In genomic region chr7:138186951-138187351, GRCh38 we compare ENCODE assay signal across 12 cellular contexts.
DNase-seq lines count a peak whose midpoint lies in the region; ATAC-seq and TF ChIP-seq lines count a peak whose summit lies in the region.
"Had no signal": no experiment of that assay in that cellular context is flagged by ENCODE, and none has a peak within 500 bp of the region (broad histone marks: within the 10 kb centered on the region; RNA-seq: fewer than 3 reads in every experiment).

No MANE protein-coding gene starts in this region.

- H3K9ac ChIP-seq in Karpas-422 (ENCODE audit: low read length), result no peak overlapping the region

- no peaks in the 10 kb centered on the region for H3K27me3 ChIP-seq in RWPE2 (ENCODE audit: insufficient read depth, poor library complexity, severe bottlenecking)
- H3K27me3 ChIP-seq in Karpas-422 (ENCODE audit: low read length), result no peaks in the 10 kb centered on the region
- no peaks in the 10 kb centered on the region for H3K27me3 ChIP-seq in tibial artery

- no peak overlapping the region for H3K4me2 ChIP-seq in Karpas-422 (ENCODE audit: low read depth, low read length, poor library complexity, severe bottlenecking)

- no peak overlapping the region for H2AFZ ChIP-seq in Karpas-422 (ENCODE audit: low read length)

- H3K9me2 ChIP-seq in Karpas-422 (replicated peaks; ENCODE audit: insufficient read depth, low read length), result no peaks in the 10 kb centered on the region

- no peaks in the 10 kb centered on the region for H4K20me1 ChIP-seq in Karpas-422 (ENCODE audit: insufficient read depth, low read depth, low read length)

- H3K9me3 ChIP-seq in RWPE2 (ENCODE audit: severe bottlenecking), result no peaks in the 10 kb centered on the region
- peaks cover 4% of the 10 kb centered on the region; the same call in 1 of the 2 replicates for H3K9me3 ChIP-seq in Karpas-422 (ENCODE audit: low read length)
- peaks cover 0 to 12% (median 3%) of the 10 kb centered on the region in 3 donors for H3K9me3 ChIP-seq in tibial artery

- H3K4me3 ChIP-seq in RWPE2 (ENCODE audit: severe bottlenecking) (no peak overlapping the region), fibroblast of pulmonary artery (replicated peaks; ENCODE audit: low read depth, low read length) (no peak overlapping the region), retinal pigment epithelial cell (ENCODE audit: low read length) (no peak overlapping the region), Karpas-422 (ENCODE audit: low read length) (no peak overlapping the region), tibial artery (no peak overlapping the region)
- H3K4me3 ChIP-seq: SK-N-MC had no signal

- H3K4me1 ChIP-seq in RWPE2 (ENCODE audit: insufficient read depth, poor library complexity, severe bottlenecking) (no peaks in the 10 kb centered on the region), Karpas-422 (ENCODE audit: low read length) (no peaks in the 10 kb centered on the region), tibial artery (no peaks in the 10 kb centered on the region)

- no peak for TF ChIP-seq CTCF in RWPE2 (IDR thresholded peaks at IDR 0.05; ENCODE audit: poor library complexity, severe bottlenecking)
- TF ChIP-seq CTCF in fibroblast of pulmonary artery (IDR thresholded peaks at IDR 0.05; ENCODE audit: low read length, missing control alignments), result no peak
- no peak for TF ChIP-seq CTCF in retinal pigment epithelial cell (conservative IDR thresholded peaks at IDR 0.05; ENCODE audit: low read depth, low read length)
- no peak for TF ChIP-seq CTCF in tibial artery (IDR thresholded peaks at IDR 0.05)

- no peaks in the 10 kb centered on the region for H3K79me2 ChIP-seq in Karpas-422 (ENCODE audit: low read length)

- intact Hi-C loops in tibial artery (cut with DNase I; ENCODE audit: low total_unique reads), result no loop called here

- no peak overlapping the region for H3K27ac ChIP-seq in RWPE2 (ENCODE audit: poor library complexity, severe bottlenecking)
- no peak overlapping the region for H3K27ac ChIP-seq in Karpas-422 (ENCODE audit: low read length)
- no peak overlapping the region for H3K27ac ChIP-seq in tibial artery
- H3K27ac ChIP-seq: SK-N-MC had no signal

- DNase-seq in HCEC 1CT, result peak; percentile 6
- DNase-seq in RWPE2 (ENCODE audit: low spot score), result no peak
- peak; percentile 94 for DNase-seq in fibroblast of pulmonary artery (ENCODE audit: low read depth)
- peak; percentile 100 for DNase-seq in retinal pigment epithelial cell (ENCODE audit: low read depth)
- no peak for DNase-seq in Karpas-422
- no peak for DNase-seq in activated naive CD4-positive, alpha-beta T cell treated with Interleukin-2 at 50 U/mL for 16 hours
- no peak for DNase-seq in tibial artery
- DNase-seq: DMS153; H7; stimulated activated naive CD4-positive, alpha-beta T cell had no signal

- peak; percentile 41; the same call in 2 of the 3 replicates for ATAC-seq in RWPE2 (ENCODE audit: low read depth)
- no peak for ATAC-seq in GM18520 (IDR thresholded peaks at IDR 0.05; ENCODE audit: unreplicated experiment)

- no peaks in the 10 kb centered on the region for H3K36me3 ChIP-seq in RWPE2 (ENCODE audit: low read depth)
- no peaks in the 10 kb centered on the region for H3K36me3 ChIP-seq in Karpas-422 (ENCODE audit: insufficient read depth, low read length)
- no peaks in the 10 kb centered on the region for H3K36me3 ChIP-seq in tibial artery

Comparison
In these comparisons a context has a peak if more than half of its experiments do, and no peak if none do; other contexts are left out.
1. DNase-seq: peak in HCEC 1CT (single experiment), fibroblast of pulmonary artery (single experiment) and retinal pigment epithelial cell (single experiment); none in RWPE2 (single experiment), Karpas-422 (single experiment), activated naive CD4-positive, alpha-beta T cell treated with Interleukin-2 at 50 U/mL for 16 hours (single experiment) and tibial artery (0 of 2).